Comparison of ENCODE assay signal across 8 cellular contexts in the genomic region with DNA sequence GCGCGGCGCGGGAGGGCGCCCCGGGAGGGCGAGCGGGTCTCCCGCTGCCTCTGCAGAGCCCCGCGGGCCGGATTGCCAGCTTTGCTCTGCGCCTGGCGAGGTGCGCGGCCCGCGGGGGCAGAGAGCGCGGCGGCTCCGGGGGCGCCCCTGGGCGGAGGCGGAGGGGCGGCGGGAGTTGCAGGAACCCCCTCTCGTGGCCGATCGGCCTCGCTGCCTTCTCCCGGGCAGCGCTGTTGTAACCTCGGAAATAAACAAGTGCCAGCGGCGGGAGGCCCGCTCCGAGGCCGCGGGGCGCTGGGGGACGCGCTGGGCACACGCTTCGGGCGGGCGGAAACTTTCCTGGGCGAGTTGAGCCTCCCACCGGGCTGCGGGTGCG. TPM values are rescaled to one million over a fixed set of nuclear protein-coding genes. Genes with fewer than 3 reads are reported as not detected.
DNase-seq lines count a peak whose midpoint lies in the region; ATAC-seq and TF ChIP-seq lines count a peak whose summit lies in the region.

No MANE protein-coding gene starts in this region.

- H3K4me2 ChIP-seq in parathyroid adenoma (ENCODE audit: low read length): peak overlapping the region; percentile 73

- no peak overlapping the region for H3K9ac ChIP-seq in parathyroid adenoma

- H3K4me1 ChIP-seq in foreskin keratinocyte (peaks cover 21% of the 10 kb centered on the region), parathyroid adenoma (no peaks in the 10 kb centered on the region)

- H3K79me2 ChIP-seq in parathyroid adenoma: no peaks in the 10 kb centered on the region

- H3K9me3 ChIP-seq in parathyroid adenoma (ENCODE audit: control insufficient read depth, low read length): no peaks in the 10 kb centered on the region

- H3K4me3 ChIP-seq in parathyroid adenoma (ENCODE audit: low read depth, low read length): peak overlapping the region; percentile 43

- H3K27ac ChIP-seq in foreskin keratinocyte: no peak overlapping the region
- no peak overlapping the region for H3K27ac ChIP-seq in parathyroid adenoma

- peak; percentile 35 for DNase-seq in EH (ENCODE audit: low read depth)
- DNase-seq in RPMI8226: peak; percentile 27
- peak in 1 of 2 donors; percentile 12 for DNase-seq in foreskin keratinocyte
- no peak for DNase-seq in SHP77 (lab: John Stamatoyannopoulos, UW)
- DNase-seq in stimulated activated naive CD4-positive, alpha-beta T cell treated with Interleukin-2 at 50 U/mL for 16 hours (lab: John Stamatoyannopoulos, UW): no peak

- H2AFZ ChIP-seq in parathyroid adenoma: peak overlapping the region; percentile 73

- peaks cover 35% of the 10 kb centered on the region for H3K27me3 ChIP-seq in foreskin keratinocyte
- no peaks in the 10 kb centered on the region for H3K27me3 ChIP-seq in parathyroid adenoma (ENCODE audit: control insufficient read depth, insufficient read depth, low read length)

- ATAC-seq in foreskin keratinocyte: peak; percentile 51
- ATAC-seq in GM21737 (IDR thresholded peaks at IDR 0.05; ENCODE audit: unreplicated experiment): no peak
- no peak for ATAC-seq in GM21515 (IDR thresholded peaks at IDR 0.05; ENCODE audit: unreplicated experiment)

- TF ChIP-seq CTCF in foreskin keratinocyte (conservative IDR thresholded peaks at IDR 0.05) (peak; percentile 54), parathyroid adenoma (IDR thresholded peaks at IDR 0.05) (no peak)

- H3K36me3 ChIP-seq in parathyroid adenoma (ENCODE audit: control insufficient read depth, insufficient read depth, low read length): no peaks in the 10 kb centered on the region

RNA-seq across cellular contexts. Expression of a gene that starts 1.2 kb away (rescaled TPM):
- total RNA-seq in foreskin keratinocyte: 11.2 and 12.8 TPM in 2 replicates
- polyA plus RNA-seq in foreskin keratinocyte: 5.9 and 7.3 TPM in 2 replicates

Comparison
In these comparisons a context has a peak if more than half of its experiments do, and no peak if none do; other contexts are left out.
1. DNase-seq: peak in EH (single experiment) and RPMI8226 (single experiment); none in SHP77 (0 of 2) and stimulated activated naive CD4-positive, alpha-beta T cell treated with Interleukin-2 at 50 U/mL for 16 hours (single experiment).